In genomic region chr5:74587895-74588294, GRCh38 we compare ENCODE assay signal across 1 cellular context.
TF ChIP-seq lines count a peak whose summit lies in the region.

No MANE protein-coding gene starts in this region.

TF ChIP-seq in GM23338, 12 proteins besides CTCF, POLR2A, EP300 and RAD21 (continued from another document):
- TF ChIP-seq REST (IDR thresholded peaks at IDR 0.05; ENCODE audit: unreplicated experiment) (no peak), EZH2 (IDR thresholded peaks at IDR 0.05; ENCODE audit: low read depth, unreplicated experiment) (no peak), ZNF331 (CRISPR knock-in tag; IDR thresholded peaks at IDR 0.05; ENCODE audit: low read depth) (no peak)
